ENCODE assay signal across 15 cellular contexts in genomic region chr14:92660571-92660970, GRCh38.
DNase-seq lines count a peak whose midpoint lies in the region; ATAC-seq and TF ChIP-seq lines count a peak whose summit lies in the region.
"Had no signal": no experiment of that assay in that cellular context is flagged by ENCODE, and none has a peak within 500 bp of the region (broad histone marks: within the 10 kb centered on the region; RNA-seq: fewer than 3 reads in every experiment).

No MANE protein-coding gene starts in this region.

- peaks cover 64% of the 10 kb centered on the region for H3K4me1 Mint-ChIP-seq in memory B cell
- H3K4me1 Mint-ChIP-seq: neural crest cell had no signal

- H3K27me3 ChIP-seq in heart left ventricle (no peaks in the 10 kb centered on the region), testis (no peaks in the 10 kb centered on the region), MG63 (no peaks in the 10 kb centered on the region)
- H3K27me3 ChIP-seq: ascending aorta, vagina had no signal

- TF ChIP-seq CTCF in heart left ventricle (IDR thresholded peaks at IDR 0.05) (no peak), testis (IDR thresholded peaks at IDR 0.05) (no peak)

- H3K4me3 Mint-ChIP-seq in memory B cell = no peak overlapping the region
- H3K4me3 Mint-ChIP-seq: neural crest cell had no signal

- H3K4me3 ChIP-seq in heart left ventricle (no peak overlapping the region), testis (no peak overlapping the region), MG63 (no peak overlapping the region)
- H3K4me3 ChIP-seq: ascending aorta, smooth muscle cell, vagina had no signal

- peaks cover 0 to 69% (median 21%) of the 10 kb centered on the region in 12 donors for H3K4me1 ChIP-seq in heart left ventricle
- peaks cover 39% of the 10 kb centered on the region for H3K4me1 ChIP-seq in testis
- H3K4me1 ChIP-seq: ascending aorta had no signal

- intact Hi-C loops in heart left ventricle (cut with DNase I) (no loop called here), cardiac septum (cut with DNase I) (no loop called here), testis (cut with DNase I; ENCODE audit: low total_unique reads) (no loop called here)

- DNase-seq in heart left ventricle = no peak
- no peak for DNase-seq in cardiac septum (ENCODE audit: low spot score)
- DNase-seq in memory B cell (ENCODE audit: low spot score in 2 of 2) = no peak
- peak; percentile 41 for DNase-seq in testis
- DNase-seq in MG63 = no peak
- no peak for DNase-seq in stimulated activated CD4-positive, alpha-beta T cell treated with anti-CD3 and anti-CD28 coated beads, Interleukin-12 subunit alpha, Interleukin-12 subunit beta, amount 100 ng/mL, for 4 hours
- DNase-seq: effector CD4-positive, alpha-beta T cell; Karpas-422; NCI-H187 treated with DMSO at 0.1 percent for 48 hours had no signal

- H3K27ac Mint-ChIP-seq in memory B cell = peak overlapping the region; percentile 62

- H3K27ac ChIP-seq in heart left ventricle (peak overlapping the region in 10 of 12 donors; percentile 43 to 91 (median 66)), adipose tissue (ENCODE audit: low read depth, low read length) (peak overlapping the region; percentile 53), testis (peak overlapping the region; percentile 51 to 82)
- H3K27ac ChIP-seq: vagina had no signal

- no peaks in the 10 kb centered on the region for H3K9me3 Mint-ChIP-seq in memory B cell
- H3K9me3 Mint-ChIP-seq: neural crest cell had no signal

- H3K27me3 Mint-ChIP-seq in memory B cell = no peaks in the 10 kb centered on the region

- H3K9me3 ChIP-seq in heart left ventricle (no peaks in the 10 kb centered on the region), testis (no peaks in the 10 kb centered on the region), MG63 (no peaks in the 10 kb centered on the region)
- H3K9me3 ChIP-seq: ascending aorta, vagina had no signal

- ATAC-seq in heart left ventricle (no peak), memory B cell (ENCODE audit: low read depth) (no peak), HG03097 (IDR thresholded peaks at IDR 0.05; ENCODE audit: low FRiP score, unreplicated experiment) (no peak)

- H3K36me3 Mint-ChIP-seq in memory B cell = peaks cover 58% of the 10 kb centered on the region

- TF ChIP-seq POLR2A in heart left ventricle (IDR thresholded peaks at IDR 0.05) (no peak), testis (IDR thresholded peaks at IDR 0.05) (no peak)

- peaks cover 0 to 69% (median 17%) of the 10 kb centered on the region in 9 donors for H3K36me3 ChIP-seq in heart left ventricle
- no peaks in the 10 kb centered on the region for H3K36me3 ChIP-seq in testis (ENCODE audit: low read depth, missing control alignments)
- H3K36me3 ChIP-seq in MG63 = no peaks in the 10 kb centered on the region

- 73 to 92% (median 80%) methylated on average over 3 of the region's 3 CpGs for WGBS in heart left ventricle, 4 donors
- 73 to 83% (median 82%) methylated on average over 3 of the region's 3 CpGs for WGBS in adipose tissue, 3 donors
- 51 to 72% methylated on average over 3 of the region's 3 CpGs for WGBS in testis, 2 donors
